In genomic region chr4:85556293-85556692, GRCh38 we compare ENCODE assay signal across 16 cellular contexts.
DNase-seq lines count a peak whose midpoint lies in the region; ATAC-seq and TF ChIP-seq lines count a peak whose summit lies in the region.
"Had no signal": no experiment of that assay in that cellular context is flagged by ENCODE, and none has a peak within 500 bp of the region (broad histone marks: within the 10 kb centered on the region; RNA-seq: fewer than 3 reads in every experiment).

No MANE protein-coding gene starts in this region.

- DNase-seq in NCI-H187 (lab: John Stamatoyannopoulos, UW) = peak; percentile 12 to 42
- no peak for DNase-seq in neuronal stem cell (ENCODE audit: low spot score)
- DNase-seq in NCI-H526 treated with DMSO at 0.1 percent for 48 hours (lab: John Stamatoyannopoulos, UW) = no peak
- DNase-seq in glutamatergic neuron = no peak
- no peak for DNase-seq in medulla oblongata (ENCODE audit: extremely low spot score)
- DNase-seq in AG08395 (ENCODE audit: low spot score) = no peak
- DNase-seq: activated gamma-delta T cell, mesendoderm, MV-4-11, NCI-H226, SK-N-SH had no signal

- H3K4me1 ChIP-seq in neuronal stem cell (ENCODE audit: control insufficient read depth in 2 of 2, insufficient read depth in 1 of 2, low read depth in 1 of 2, low read length in 2 of 2) = no peaks in the 10 kb centered on the region
- H3K4me1 ChIP-seq: ascending aorta had no signal

- H2BK5ac ChIP-seq in neuronal stem cell (ENCODE audit: low read length) = no peak overlapping the region

- H2AFZ ChIP-seq in neuronal stem cell (ENCODE audit: low read length) = peak overlapping the region; percentile 56

- no peaks in the 10 kb centered on the region for H3K4me1 Mint-ChIP-seq in glutamatergic neuron (ENCODE audit: low read depth, unreplicated experiment)

- WGBS in neuronal stem cell (ENCODE audit: extremely low coverage in 2 of 2, insufficient read length in 2 of 2, insufficient replicate concordance in 1 of 2), 2 donors = no CpG with 5 or more reads among the region's 5 CpGs

- no peak overlapping the region for H2BK12ac ChIP-seq in neuronal stem cell (ENCODE audit: low read length)

- no peak overlapping the region for H2BK15ac ChIP-seq in neuronal stem cell (ENCODE audit: low read length)

- peak overlapping the region; percentile 12 for H3K4ac ChIP-seq in neuronal stem cell (ENCODE audit: low read length)

- peaks cover 2% of the 10 kb centered on the region for H3K27me3 Mint-ChIP-seq in glutamatergic neuron (ENCODE audit: unreplicated experiment)

- peak overlapping the region; percentile 84 for H3K14ac ChIP-seq in neuronal stem cell (ENCODE audit: low read length)

- no peak overlapping the region for H2BK120ac ChIP-seq in neuronal stem cell (ENCODE audit: low read depth, low read length)

- H3K18ac ChIP-seq in neuronal stem cell (ENCODE audit: low read length) = peak overlapping the region; percentile 35

- H3K9me3 Mint-ChIP-seq in glutamatergic neuron (ENCODE audit: unreplicated experiment) = peaks cover 2% of the 10 kb centered on the region

- H3K9ac ChIP-seq in neuronal stem cell (ENCODE audit: low read depth, low read length, poor library complexity) = no peak overlapping the region
- H3K9ac ChIP-seq: SK-N-SH had no signal

- no peak for TF ChIP-seq CTCF in glutamatergic neuron (IDR thresholded peaks at IDR 0.05; ENCODE audit: partially characterized antibody, unreplicated experiment)

- H3K79me1 ChIP-seq in neuronal stem cell (ENCODE audit: low read depth, low read length) = no peaks in the 10 kb centered on the region

- no peak overlapping the region for H2AK5ac ChIP-seq in neuronal stem cell (ENCODE audit: low read depth, low read length)

- no peak overlapping the region for H3K4me3 ChIP-seq in neuronal stem cell (ENCODE audit: low read length in 2 of 2)
- H3K4me3 ChIP-seq: ascending aorta, skin epidermis had no signal

- peak; percentile 31 for ATAC-seq in GM18870 (IDR thresholded peaks at IDR 0.05; ENCODE audit: unreplicated experiment)
- ATAC-seq in HG02798 (IDR thresholded peaks at IDR 0.05; ENCODE audit: poor library complexity, unreplicated experiment) = peak; percentile 62

- H4K91ac ChIP-seq in neuronal stem cell (ENCODE audit: low read depth, low read length, poor library complexity) = no peak overlapping the region

- H3K36me3 Mint-ChIP-seq in glutamatergic neuron (ENCODE audit: unreplicated experiment) = peaks cover 6% of the 10 kb centered on the region

- no peaks in the 10 kb centered on the region for H3K27me3 ChIP-seq in neuronal stem cell (ENCODE audit: control insufficient read depth in 3 of 3, insufficient read depth in 3 of 3, low read depth in 1 of 3, low read length in 3 of 3)
- H3K27me3 ChIP-seq: ascending aorta had no signal

- H3K27ac Mint-ChIP-seq in glutamatergic neuron (ENCODE audit: unreplicated experiment) = no peak overlapping the region

- no peak overlapping the region for H3K23ac ChIP-seq in neuronal stem cell (ENCODE audit: low read depth, low read length, poor library complexity)

- no peak overlapping the region for H3K4me2 ChIP-seq in neuronal stem cell (ENCODE audit: insufficient read depth, low read length, poor library complexity, severe bottlenecking)
- H3K4me2 ChIP-seq: SK-N-SH had no signal

- H4K8ac ChIP-seq in neuronal stem cell (ENCODE audit: low read depth, low read length) = no peak overlapping the region

- no peak overlapping the region for H3K27ac ChIP-seq in neuronal stem cell (replicated peaks; ENCODE audit: low read length)
- H3K27ac ChIP-seq: ascending aorta, C4-2B had no signal

- no peaks in the 10 kb centered on the region for H3K36me3 ChIP-seq in neuronal stem cell (replicated peaks in 1 of 2; ENCODE audit: control insufficient read depth in 2 of 2, insufficient read depth in 2 of 2, low read length in 2 of 2)
- H3K36me3 ChIP-seq: ascending aorta had no signal

- no peak overlapping the region for H3K4me3 Mint-ChIP-seq in glutamatergic neuron (ENCODE audit: unreplicated experiment)

- no peaks in the 10 kb centered on the region for H3K9me3 ChIP-seq in neuronal stem cell (replicated peaks in 1 of 2; ENCODE audit: control insufficient read depth in 2 of 2, insufficient read depth in 1 of 2, low read depth in 1 of 2, low read length in 2 of 2)

Comparison
In these comparisons a context has a peak if more than half of its experiments do, and no peak if none do; other contexts are left out.
1. DNase-seq: peak in NCI-H187 (2 of 2); none in neuronal stem cell (single experiment), NCI-H526 treated with DMSO at 0.1 percent for 48 hours (single experiment), glutamatergic neuron (single experiment), medulla oblongata (single experiment) and AG08395 (single experiment).